Comparison of ENCODE assay signal across 1 cellular context in the genomic region with DNA sequence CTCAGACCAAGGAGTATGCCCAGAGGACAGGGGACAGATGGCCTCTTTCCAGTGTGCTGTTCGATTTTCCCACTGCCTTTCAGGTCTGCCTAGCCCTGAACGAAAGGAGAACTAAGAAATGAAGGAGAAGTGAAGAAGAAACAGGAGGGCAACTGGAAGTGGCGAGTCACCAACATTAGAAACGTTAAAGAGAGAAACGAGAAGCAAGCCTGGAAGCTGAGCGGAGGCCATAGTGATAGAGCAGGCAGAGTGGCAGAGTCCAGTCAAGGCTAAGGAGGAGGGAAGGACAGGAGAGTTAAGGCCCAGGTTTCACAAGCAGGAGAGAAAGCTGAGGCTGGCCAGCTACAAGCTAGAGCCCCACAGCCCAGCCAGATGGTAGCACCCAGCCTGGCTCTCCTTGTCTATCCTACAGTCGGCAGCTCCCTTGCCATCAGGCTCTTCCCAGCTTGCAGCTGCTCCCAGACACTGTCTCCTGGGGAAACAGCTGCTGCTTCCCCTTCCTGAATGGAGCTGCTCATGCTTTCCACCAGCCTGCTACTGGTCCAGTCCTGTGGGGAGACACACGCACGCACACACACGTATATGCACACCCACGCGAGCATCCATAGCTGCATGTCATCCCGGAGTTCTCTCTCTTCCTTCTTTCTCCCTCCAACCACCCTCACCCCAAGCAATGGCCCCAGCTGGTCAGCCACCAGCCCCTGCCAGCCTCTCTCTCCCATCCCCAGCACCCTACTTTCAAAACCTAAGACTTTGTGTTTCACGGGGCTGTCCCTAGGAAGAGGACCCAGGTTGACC.
A peak's percentile ranks its signal among the peaks of the same experiment; 100 is the strongest.
TF ChIP-seq lines count a peak whose summit lies in the region.

No MANE protein-coding gene starts in this region.

TF ChIP-seq in GM12878, 131 proteins besides CTCF, POLR2A, EP300 and RAD21:
- TF ChIP-seq IKZF1 (conservative IDR thresholded peaks at IDR 0.05) (peak; percentile 31; the same call in 1 of the 2 replicates), BCL11A (IDR thresholded peaks at IDR 0.05; ENCODE audit: low read depth, low read length) (no peak), BHLHE40 (IDR thresholded peaks at IDR 0.05; ENCODE audit: borderline replicate concordance in 1 of 2, low read depth in 2 of 2, low read length in 1 of 2) (0 out of 4 replicates have a peak, but pooled peaks of 1 of the 2 experiments have one; percentile 18), SPI1 (IDR thresholded peaks at IDR 0.05; ENCODE audit: borderline replicate concordance, insufficient read depth, low read depth, low read length) (0 out of 2 replicates have a peak, but pooled peaks have one; percentile 5)
- TF ChIP-seq, protein P1, sequence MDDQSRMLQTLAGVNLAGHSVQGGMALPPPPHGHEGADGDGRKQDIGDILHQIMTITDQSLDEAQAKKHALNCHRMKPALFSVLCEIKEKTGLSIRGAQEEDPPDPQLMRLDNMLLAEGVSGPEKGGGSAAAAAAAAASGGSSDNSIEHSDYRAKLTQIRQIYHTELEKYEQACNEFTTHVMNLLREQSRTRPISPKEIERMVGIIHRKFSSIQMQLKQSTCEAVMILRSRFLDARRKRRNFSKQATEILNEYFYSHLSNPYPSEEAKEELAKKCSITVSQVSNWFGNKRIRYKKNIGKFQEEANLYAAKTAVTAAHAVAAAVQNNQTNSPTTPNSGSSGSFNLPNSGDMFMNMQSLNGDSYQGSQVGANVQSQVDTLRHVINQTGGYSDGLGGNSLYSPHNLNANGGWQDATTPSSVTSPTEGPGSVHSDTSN (IDR thresholded peaks at IDR 0.05; ENCODE audit: insufficient replicate concordance, low read depth, low read length), result no peak
